ENCODE assay signal across 1 cellular context in the genomic region with DNA sequence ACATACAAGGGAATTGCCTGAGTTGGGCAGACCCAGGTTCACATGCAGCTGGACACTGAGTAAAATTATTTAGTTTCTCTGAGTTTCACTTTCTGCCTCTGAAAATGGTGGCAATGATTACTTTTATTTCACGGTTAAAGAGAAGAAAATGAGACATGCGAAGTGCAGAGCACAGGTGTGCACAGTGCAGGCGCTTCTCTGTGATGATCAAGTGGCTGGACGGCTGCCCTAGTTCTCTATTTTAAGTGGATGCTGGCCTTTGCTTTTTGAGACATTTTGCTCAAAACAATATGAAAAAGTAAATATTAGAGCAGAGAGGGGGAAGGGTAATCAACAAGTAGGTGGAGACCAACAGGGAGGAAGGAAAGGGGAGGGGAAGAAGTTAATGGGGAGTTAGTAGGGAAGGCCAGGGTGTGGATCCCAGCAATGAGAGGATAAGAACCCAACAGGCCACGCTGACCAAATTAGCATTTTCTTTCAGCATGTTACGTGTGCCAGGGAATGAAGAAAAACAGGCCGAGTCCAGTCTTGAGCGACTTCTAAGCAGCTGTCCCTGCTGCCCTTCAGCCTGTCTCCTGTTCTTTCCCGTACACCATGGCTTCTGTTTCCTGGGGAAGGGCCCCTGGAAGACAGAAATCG.
TF ChIP-seq lines count a peak whose summit lies in the region.

No MANE protein-coding gene starts in this region.

TF ChIP-seq in SK-N-SH treated with all-trans-retinoic acid at 6 μM for 48 hours, 23 proteins besides CTCF, POLR2A, EP300 and RAD21 (continued from another document):
- TF ChIP-seq, protein P1, sequence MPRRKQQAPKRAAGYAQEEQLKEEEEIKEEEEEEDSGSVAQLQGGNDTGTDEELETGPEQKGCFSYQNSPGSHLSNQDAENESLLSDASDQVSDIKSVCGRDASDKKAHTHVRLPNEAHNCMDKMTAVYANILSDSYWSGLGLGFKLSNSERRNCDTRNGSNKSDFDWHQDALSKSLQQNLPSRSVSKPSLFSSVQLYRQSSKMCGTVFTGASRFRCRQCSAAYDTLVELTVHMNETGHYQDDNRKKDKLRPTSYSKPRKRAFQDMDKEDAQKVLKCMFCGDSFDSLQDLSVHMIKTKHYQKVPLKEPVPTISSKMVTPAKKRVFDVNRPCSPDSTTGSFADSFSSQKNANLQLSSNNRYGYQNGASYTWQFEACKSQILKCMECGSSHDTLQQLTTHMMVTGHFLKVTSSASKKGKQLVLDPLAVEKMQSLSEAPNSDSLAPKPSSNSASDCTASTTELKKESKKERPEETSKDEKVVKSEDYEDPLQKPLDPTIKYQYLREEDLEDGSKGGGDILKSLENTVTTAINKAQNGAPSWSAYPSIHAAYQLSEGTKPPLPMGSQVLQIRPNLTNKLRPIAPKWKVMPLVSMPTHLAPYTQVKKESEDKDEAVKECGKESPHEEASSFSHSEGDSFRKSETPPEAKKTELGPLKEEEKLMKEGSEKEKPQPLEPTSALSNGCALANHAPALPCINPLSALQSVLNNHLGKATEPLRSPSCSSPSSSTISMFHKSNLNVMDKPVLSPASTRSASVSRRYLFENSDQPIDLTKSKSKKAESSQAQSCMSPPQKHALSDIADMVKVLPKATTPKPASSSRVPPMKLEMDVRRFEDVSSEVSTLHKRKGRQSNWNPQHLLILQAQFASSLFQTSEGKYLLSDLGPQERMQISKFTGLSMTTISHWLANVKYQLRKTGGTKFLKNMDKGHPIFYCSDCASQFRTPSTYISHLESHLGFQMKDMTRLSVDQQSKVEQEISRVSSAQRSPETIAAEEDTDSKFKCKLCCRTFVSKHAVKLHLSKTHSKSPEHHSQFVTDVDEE (CRISPR knock-in tag; IDR thresholded peaks at IDR 0.05), result no peak
- no peak for TF ChIP-seq ZNF70 (CRISPR knock-in tag; IDR thresholded peaks at IDR 0.05)
- TF ChIP-seq, protein P2, sequence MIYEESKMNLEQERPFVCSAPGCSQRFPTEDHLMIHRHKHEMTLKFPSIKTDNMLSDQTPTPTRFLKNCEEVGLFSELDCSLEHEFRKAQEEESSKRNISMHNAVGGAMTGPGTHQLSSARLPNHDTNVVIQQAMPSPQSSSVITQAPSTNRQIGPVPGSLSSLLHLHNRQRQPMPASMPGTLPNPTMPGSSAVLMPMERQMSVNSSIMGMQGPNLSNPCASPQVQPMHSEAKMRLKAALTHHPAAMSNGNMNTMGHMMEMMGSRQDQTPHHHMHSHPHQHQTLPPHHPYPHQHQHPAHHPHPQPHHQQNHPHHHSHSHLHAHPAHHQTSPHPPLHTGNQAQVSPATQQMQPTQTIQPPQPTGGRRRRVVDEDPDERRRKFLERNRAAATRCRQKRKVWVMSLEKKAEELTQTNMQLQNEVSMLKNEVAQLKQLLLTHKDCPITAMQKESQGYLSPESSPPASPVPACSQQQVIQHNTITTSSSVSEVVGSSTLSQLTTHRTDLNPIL (CRISPR knock-in tag; IDR thresholded peaks at IDR 0.05; ENCODE audit: low read depth), result no peak
